ENCODE assay signal across 9 cellular contexts in genomic region chr11:18720086-18720810, GRCh38. TPM values are rescaled to one million over a fixed set of nuclear protein-coding genes. Genes with fewer than 3 reads are reported as not detected.
DNase-seq lines count a peak whose midpoint lies in the region; ATAC-seq and TF ChIP-seq lines count a peak whose summit lies in the region.
"Had no signal": no experiment of that assay in that cellular context is flagged by ENCODE, and none has a peak within 500 bp of the region (broad histone marks: within the 10 kb centered on the region; RNA-seq: fewer than 3 reads in every experiment).

No MANE protein-coding gene starts in this region.

- no peak overlapping the region for H3K27ac Mint-ChIP-seq in activated CD4-positive, alpha-beta T cell treated with anti-CD3 and anti-CD28 coated beads, Interleukin-2, amount 10 ng/mL, durations not matched to agents 24 days and 14 days
- H3K27ac Mint-ChIP-seq in activated CD4-positive, alpha-beta memory T cell treated with anti-CD3 and anti-CD28 coated beads for 36 hours = no peak overlapping the region

- no peaks in the 10 kb centered on the region for H4K20me1 ChIP-seq in smooth muscle cell (ENCODE audit: low read depth)

- 64% methylated on average over 5 of the region's 5 CpGs for WGBS in smooth muscle cell (ENCODE audit: low lambda C conversion rate)

- peaks cover 8% of the 10 kb centered on the region for H3K4me1 Mint-ChIP-seq in activated CD4-positive, alpha-beta T cell treated with anti-CD3 and anti-CD28 coated beads, Interleukin-2, amount 10 ng/mL, durations not matched to agents 24 days and 14 days
- H3K4me1 Mint-ChIP-seq in activated CD4-positive, alpha-beta memory T cell treated with anti-CD3 and anti-CD28 coated beads for 36 hours (ENCODE audit: low read depth) = peaks cover 6% of the 10 kb centered on the region

- intact Hi-C loops in activated CD4-positive, alpha-beta T cell treated with anti-CD3 and anti-CD28 coated beads, Interleukin-2, amount 10 ng/mL, durations not matched to agents 24 days and 14 days (cut with micrococcal nuclease) = loop anchor here (5.0 kb wide), 1 partner anchor 193 kb away; the partner anchor contains the start of gene TSG101
- intact Hi-C loops in activated CD4-positive, alpha-beta memory T cell treated with anti-CD3 and anti-CD28 coated beads for 36 hours (cut with micrococcal nuclease) = loop anchor here (5.0 kb wide), 3 partner anchors 48 to 193 kb away; partner anchors contain the start of gene TSG101

- peaks cover 7% of the 10 kb centered on the region for H3F3A ChIP-seq in smooth muscle cell (ENCODE audit: low read depth)

- H3K36me3 ChIP-seq in smooth muscle cell (ENCODE audit: low read depth) = no peaks in the 10 kb centered on the region

- POLR2A ChIA-PET in activated CD4-positive, alpha-beta memory T cell treated with anti-CD3 and anti-CD28 coated beads for 36 hours (lab: Charles Lee) = interaction anchor here (0.5 kb wide), 1 partner anchor 65 kb away, joined by 3 read pairs; no protein-coding TSS in a partner anchor

- peak overlapping the region; percentile 89 for H3K4me2 ChIP-seq in smooth muscle cell

- H3K27ac ChIP-seq in foreskin keratinocyte = no peak overlapping the region
- H3K27ac ChIP-seq in smooth muscle cell (ENCODE audit: low read depth) = no peak overlapping the region

- CTCF ChIA-PET in activated CD4-positive, alpha-beta memory T cell treated with anti-CD3 and anti-CD28 coated beads for 36 hours (lab: Charles Lee) = interaction anchor here (0.7 to 4.7 kb wide), 6 partner anchors 11 to 275 kb away, joined by 3 to 42 read pairs (median 14); partner anchors contain the start of gene SPTY2D1

- H3K9me3 ChIP-seq in smooth muscle cell (replicated peaks; ENCODE audit: low read depth) = no peaks in the 10 kb centered on the region

- TF ChIP-seq CTCF in foreskin keratinocyte (conservative IDR thresholded peaks at IDR 0.05) = no peak
- TF ChIP-seq CTCF in smooth muscle cell (IDR thresholded peaks at IDR 0.05; ENCODE audit: borderline replicate concordance, insufficient read depth, poor library complexity, severe bottlenecking) = no peak

- H3K4me1 ChIP-seq in foreskin keratinocyte = peaks cover 11% of the 10 kb centered on the region
- peaks cover 3% of the 10 kb centered on the region for H3K4me1 ChIP-seq in smooth muscle cell (ENCODE audit: low read depth)

- no peaks in the 10 kb centered on the region for H3K79me2 ChIP-seq in smooth muscle cell (ENCODE audit: low read depth)

- H3K9me3 Mint-ChIP-seq in activated CD4-positive, alpha-beta T cell treated with anti-CD3 and anti-CD28 coated beads, Interleukin-2, amount 10 ng/mL, durations not matched to agents 24 days and 14 days = no peaks in the 10 kb centered on the region
- no peaks in the 10 kb centered on the region for H3K9me3 Mint-ChIP-seq in activated CD4-positive, alpha-beta memory T cell treated with anti-CD3 and anti-CD28 coated beads for 36 hours

- H3K36me3 Mint-ChIP-seq in activated CD4-positive, alpha-beta T cell treated with anti-CD3 and anti-CD28 coated beads, Interleukin-2, amount 10 ng/mL, durations not matched to agents 24 days and 14 days (ENCODE audit: low read depth) = no peaks in the 10 kb centered on the region
- no peaks in the 10 kb centered on the region for H3K36me3 Mint-ChIP-seq in activated CD4-positive, alpha-beta memory T cell treated with anti-CD3 and anti-CD28 coated beads for 36 hours

- H2AFZ ChIP-seq in smooth muscle cell (ENCODE audit: low read depth) = peak overlapping the region; percentile 89

- no peaks in the 10 kb centered on the region for H3K27me3 ChIP-seq in foreskin keratinocyte
- H3K27me3 ChIP-seq in smooth muscle cell (ENCODE audit: low read depth) = peaks cover 9% of the 10 kb centered on the region

- peak overlapping the region; percentile 64 for H3K4me3 ChIP-seq in smooth muscle cell

- H3K9ac ChIP-seq in smooth muscle cell (ENCODE audit: low read depth) = no peak overlapping the region

- ATAC-seq in foreskin keratinocyte = peak; percentile 42
- no peak for ATAC-seq in HG03045 (IDR thresholded peaks at IDR 0.05; ENCODE audit: unreplicated experiment)
- no peak for ATAC-seq in GM18519 (IDR thresholded peaks at IDR 0.05; ENCODE audit: low FRiP score, unreplicated experiment)

- peaks cover 26% of the 10 kb centered on the region for H3K27me3 Mint-ChIP-seq in activated CD4-positive, alpha-beta T cell treated with anti-CD3 and anti-CD28 coated beads, Interleukin-2, amount 10 ng/mL, durations not matched to agents 24 days and 14 days
- H3K27me3 Mint-ChIP-seq in activated CD4-positive, alpha-beta memory T cell treated with anti-CD3 and anti-CD28 coated beads for 36 hours = no peaks in the 10 kb centered on the region

- DNase-seq in activated CD4-positive, alpha-beta T cell treated with anti-CD3 and anti-CD28 coated beads, Interleukin-2, amount 10 ng/mL, durations not matched to agents 24 days and 14 days = no peak
- no peak for DNase-seq in activated CD4-positive, alpha-beta T cell treated with anti-CD3 and anti-CD28 coated beads, Interleukin-2, amount 50 U/mL, for 1 hour
- DNase-seq in activated CD4-positive, alpha-beta memory T cell treated with anti-CD3 and anti-CD28 coated beads for 36 hours = no peak
- DNase-seq in foreskin keratinocyte (peak; percentile 17 to 52), smooth muscle cell (lab: John Stamatoyannopoulos, UW; ENCODE audit: unreplicated experiment) (peak; percentile 40), NCI-H524 (lab: John Stamatoyannopoulos, UW) (no peak)

- H3K4me3 Mint-ChIP-seq in activated CD4-positive, alpha-beta T cell treated with anti-CD3 and anti-CD28 coated beads, Interleukin-2, amount 10 ng/mL, durations not matched to agents 24 days and 14 days = peak overlapping the region; percentile 50
- peak overlapping the region; percentile 45 for H3K4me3 Mint-ChIP-seq in activated CD4-positive, alpha-beta memory T cell treated with anti-CD3 and anti-CD28 coated beads for 36 hours

RNA-seq across cellular contexts. Expression of gene IGSF22, which starts 5.7 kb away (rescaled TPM):
- total RNA-seq in activated CD4-positive, alpha-beta T cell treated with anti-CD3 and anti-CD28 coated beads, Interleukin-2, amount 10 ng/mL, durations not matched to agents 24 days and 14 days = 0.31 TPM in 1 of 2 replicates, not detected in the other
- total RNA-seq in activated CD4-positive, alpha-beta memory T cell treated with anti-CD3 and anti-CD28 coated beads for 36 hours = under 1 TPM; 0.85 to 1.00 TPM
- total RNA-seq in foreskin keratinocyte (0.27 and 0.46 TPM in 2 replicates), smooth muscle cell (0.09 TPM in 1 of 2 replicates, not detected in the other)
- polyA plus RNA-seq in foreskin keratinocyte (0.42 and 0.47 TPM in 2 replicates), smooth muscle cell (not detected in 2 replicates)
- total RNA-seq: SK-MEL-5 had no signal

RNA-seq across cellular contexts. Expression of gene TMEM86A, which starts 21.7 kb away (rescaled TPM):
- total RNA-seq in activated CD4-positive, alpha-beta T cell treated with anti-CD3 and anti-CD28 coated beads, Interleukin-2, amount 10 ng/mL, durations not matched to agents 24 days and 14 days = 0.21 and 0.73 TPM in 2 replicates
- total RNA-seq in activated CD4-positive, alpha-beta memory T cell treated with anti-CD3 and anti-CD28 coated beads for 36 hours = under 1 TPM; 0.50 to 0.65 TPM
- total RNA-seq in foreskin keratinocyte (0.71 and 1.3 TPM in 2 replicates), smooth muscle cell (1.2 and 2.0 TPM in 2 replicates)
- polyA plus RNA-seq in foreskin keratinocyte (0.71 and 1.7 TPM in 2 replicates), smooth muscle cell (2.0 and 2.6 TPM in 2 replicates)

Comparison
In these comparisons a context has a peak if more than half of its experiments do, and no peak if none do; other contexts are left out.
1. DNase-seq: peak in foreskin keratinocyte (2 of 2) and smooth muscle cell (single experiment); none in activated CD4-positive, alpha-beta T cell treated with anti-CD3 and anti-CD28 coated beads, Interleukin-2, amount 10 ng/mL, durations not matched to agents 24 days and 14 days (single experiment), activated CD4-positive, alpha-beta T cell treated with anti-CD3 and anti-CD28 coated beads, Interleukin-2, amount 50 U/mL, for 1 hour (single experiment), activated CD4-positive, alpha-beta memory T cell treated with anti-CD3 and anti-CD28 coated beads for 36 hours (single experiment) and NCI-H524 (0 of 2).